28 cellular contexts compared by ENCODE assay signal in genomic region chr17:62008294-62008693, GRCh38. TPM values are rescaled to one million over a fixed set of nuclear protein-coding genes. Genes with fewer than 3 reads are reported as not detected.
A peak's percentile ranks its signal among the peaks of the same experiment; 100 is the strongest.
DNase-seq lines count a peak whose midpoint lies in the region; ATAC-seq, FAIRE-seq and TF ChIP-seq lines count a peak whose summit lies in the region.
"Had no signal": no experiment of that assay in that cellular context is flagged by ENCODE, and none has a peak within 500 bp of the region (broad histone marks: within the 10 kb centered on the region; RNA-seq: fewer than 3 reads in every experiment).

No MANE protein-coding gene starts in this region.

- H3K4me3 Mint-ChIP-seq in activated CD4-positive, alpha-beta memory T cell treated with anti-CD3 and anti-CD28 coated beads for 36 hours: no peak overlapping the region
- H3K4me3 Mint-ChIP-seq in activated CD4-positive, alpha-beta memory T cell treated with anti-CD3 and anti-CD28 coated beads, Interleukin-2, amount 10 ng/mL, durations not matched to agents 7 days and 5 days: no peak overlapping the region
- peak overlapping the region in 1 of 7 donors; percentile 48 for H3K4me3 Mint-ChIP-seq in CD8-positive, alpha-beta memory T cell
- H3K4me3 Mint-ChIP-seq in activated T-helper 17 cell treated with anti-CD3 and anti-CD28 coated beads, Interleukin-2, amount 50 U/mL, for 72 hours: peak overlapping the region; percentile 42
- peak overlapping the region; percentile 15 for H3K4me3 Mint-ChIP-seq in stimulated activated effector memory CD8-positive, alpha-beta T cell treated with anti-CD3 and anti-CD28 coated beads, Interleukin-12 subunit alpha, Interleukin-12 subunit beta, amount 100 ng/mL, for 72 hours
- H3K4me3 Mint-ChIP-seq: activated naive CD4-positive, alpha-beta T cell treated with anti-CD3 and anti-CD28 coated beads, Interleukin-2, amount 50 U/mL, for 24 hours; CD8-positive, alpha-beta T cell; nephron; stimulated activated memory B cell treated with anti-CD40 and anti-IgM and Interleukin-4, amounts not matched to agents 10 μg/mL and 1 μg/mL and 100 μg/mL, for 72 hours; WTC11 had no signal

- no peak for TF ChIP-seq POLR2A in GM12891 (IDR thresholded peaks at IDR 0.05; ENCODE audit: low read depth, low read length)

- no peak for DNase-seq in activated CD4-positive, alpha-beta memory T cell treated with anti-CD3 and anti-CD28 coated beads for 36 hours
- DNase-seq in activated CD4-positive, alpha-beta memory T cell treated with anti-CD3 and anti-CD28 coated beads, Interleukin-2, amount 10 ng/mL, durations not matched to agents 7 days and 5 days: no peak
- no peak for DNase-seq in CD8-positive, alpha-beta memory T cell
- no peak for DNase-seq in stimulated activated effector memory CD8-positive, alpha-beta T cell treated with anti-CD3 and anti-CD28 coated beads, Interleukin-12 subunit alpha, Interleukin-12 subunit beta, amount 100 ng/mL, for 72 hours (ENCODE audit: low spot score in 2 of 2)
- DNase-seq in retina: no peak
- no peak for DNase-seq in GM12891 (ENCODE audit: insufficient read length, low spot score)
- DNase-seq: AML-193; CD8-positive, alpha-beta T cell; effector CD8-positive, alpha-beta T cell; H7; KBM-7; left colon; NCI-H1105 treated with DMSO at 0.1 percent for 48 hours; NCI-H187 treated with DMSO at 0.1 percent for 48 hours; NCI-H2171 treated with DMSO at 0.1 percent for 48 hours; NCI-H510A; RPMI8226; SJCRH30 had no signal

- no peaks in the 10 kb centered on the region for H3K27me3 Mint-ChIP-seq in activated CD4-positive, alpha-beta memory T cell treated with anti-CD3 and anti-CD28 coated beads for 36 hours
- no peaks in the 10 kb centered on the region for H3K27me3 Mint-ChIP-seq in activated CD4-positive, alpha-beta memory T cell treated with anti-CD3 and anti-CD28 coated beads, Interleukin-2, amount 10 ng/mL, durations not matched to agents 7 days and 5 days
- H3K27me3 Mint-ChIP-seq in CD8-positive, alpha-beta memory T cell: no peaks in the 10 kb centered on the region
- no peaks in the 10 kb centered on the region for H3K27me3 Mint-ChIP-seq in activated T-helper 17 cell treated with anti-CD3 and anti-CD28 coated beads, Interleukin-2, amount 50 U/mL, for 72 hours
- H3K27me3 Mint-ChIP-seq: activated naive CD4-positive, alpha-beta T cell treated with anti-CD3 and anti-CD28 coated beads, Interleukin-2, amount 50 U/mL, for 24 hours; stimulated activated memory B cell treated with anti-CD40 and anti-IgM and Interleukin-4, amounts not matched to agents 10 μg/mL and 1 μg/mL and 100 μg/mL, for 72 hours had no signal

- H3K9me3 ChIP-seq in CD8-positive, alpha-beta memory T cell (ENCODE audit: low read length): no peaks in the 10 kb centered on the region
- H3K9me3 ChIP-seq: A549, ascending aorta, SJCRH30 had no signal

- H3K27ac ChIP-seq in CD8-positive, alpha-beta memory T cell (ENCODE audit: low read depth, low read length): no peak overlapping the region
- H3K27ac ChIP-seq: A549, ascending aorta, coronary artery, epithelial cell of prostate, SJCRH30 had no signal

- intact Hi-C loops in activated CD4-positive, alpha-beta memory T cell treated with anti-CD3 and anti-CD28 coated beads for 36 hours (cut with micrococcal nuclease): loop anchor here (5.0 kb wide), 1 partner anchor 54 kb away; no protein-coding TSS in a partner anchor

- CTCF ChIA-PET in activated CD4-positive, alpha-beta memory T cell treated with anti-CD3 and anti-CD28 coated beads for 36 hours (lab: Charles Lee): interaction anchor here (0.7 to 1.4 kb wide), 2 partner anchors 58 to 101 kb away, joined by 3 to 6 read pairs; no protein-coding TSS in a partner anchor
- CTCF ChIA-PET in activated CD4-positive, alpha-beta memory T cell treated with anti-CD3 and anti-CD28 coated beads, Interleukin-2, amount 10 ng/mL, durations not matched to agents 7 days and 5 days (lab: Charles Lee): no interaction called here
- CTCF ChIA-PET in CD8-positive, alpha-beta memory T cell (lab: Charles Lee): interaction anchor here (0.7 kb wide), 1 partner anchor 658 kb away, joined by 4 read pairs; no protein-coding TSS in a partner anchor

- H3K27me3 ChIP-seq in CD8-positive, alpha-beta memory T cell (ENCODE audit: insufficient read depth, low read length, poor library complexity, severe bottlenecking): no peaks in the 10 kb centered on the region
- H3K27me3 ChIP-seq: ascending aorta, SJCRH30 had no signal

- no peak overlapping the region for H3K4me3 ChIP-seq in CD8-positive, alpha-beta memory T cell (ENCODE audit: low read length)
- H3K4me3 ChIP-seq: A549, ascending aorta, coronary artery, SJCRH30 had no signal

- peaks cover 9% of the 10 kb centered on the region for H3K4me1 ChIP-seq in CD8-positive, alpha-beta memory T cell (ENCODE audit: insufficient read depth, low read length)
- H3K4me1 ChIP-seq: A549, ascending aorta, SJCRH30 had no signal

- H3K9me3 Mint-ChIP-seq in activated CD4-positive, alpha-beta memory T cell treated with anti-CD3 and anti-CD28 coated beads for 36 hours: no peaks in the 10 kb centered on the region
- H3K9me3 Mint-ChIP-seq in activated CD4-positive, alpha-beta memory T cell treated with anti-CD3 and anti-CD28 coated beads, Interleukin-2, amount 10 ng/mL, durations not matched to agents 7 days and 5 days: no peaks in the 10 kb centered on the region
- H3K9me3 Mint-ChIP-seq in CD8-positive, alpha-beta memory T cell: no peaks in the 10 kb centered on the region
- H3K9me3 Mint-ChIP-seq in activated T-helper 17 cell treated with anti-CD3 and anti-CD28 coated beads, Interleukin-2, amount 50 U/mL, for 72 hours: no peaks in the 10 kb centered on the region
- H3K9me3 Mint-ChIP-seq in stimulated activated effector memory CD8-positive, alpha-beta T cell treated with anti-CD3 and anti-CD28 coated beads, Interleukin-12 subunit alpha, Interleukin-12 subunit beta, amount 100 ng/mL, for 72 hours: no peaks in the 10 kb centered on the region
- H3K9me3 Mint-ChIP-seq: activated naive CD4-positive, alpha-beta T cell treated with anti-CD3 and anti-CD28 coated beads, Interleukin-2, amount 50 U/mL, for 24 hours; CD8-positive, alpha-beta T cell; nephron; WTC11 had no signal

- H3K36me3 Mint-ChIP-seq in activated CD4-positive, alpha-beta memory T cell treated with anti-CD3 and anti-CD28 coated beads for 36 hours: peaks cover 44% of the 10 kb centered on the region
- peaks cover 70% of the 10 kb centered on the region for H3K36me3 Mint-ChIP-seq in activated CD4-positive, alpha-beta memory T cell treated with anti-CD3 and anti-CD28 coated beads, Interleukin-2, amount 10 ng/mL, durations not matched to agents 7 days and 5 days (ENCODE audit: low read depth)
- H3K36me3 Mint-ChIP-seq in CD8-positive, alpha-beta memory T cell: peaks cover 5 to 74% (median 17%) of the 10 kb centered on the region in 3 donors
- peaks cover 100% of the 10 kb centered on the region for H3K36me3 Mint-ChIP-seq in activated T-helper 17 cell treated with anti-CD3 and anti-CD28 coated beads, Interleukin-2, amount 50 U/mL, for 72 hours (ENCODE audit: low read depth)
- peaks cover 93% of the 10 kb centered on the region for H3K36me3 Mint-ChIP-seq in stimulated activated effector memory CD8-positive, alpha-beta T cell treated with anti-CD3 and anti-CD28 coated beads, Interleukin-12 subunit alpha, Interleukin-12 subunit beta, amount 100 ng/mL, for 72 hours

- peak; percentile 75 for ATAC-seq in activated T-helper 17 cell treated with anti-CD3 and anti-CD28 coated beads, Interleukin-2, amount 50 U/mL, for 72 hours (replicated peaks)
- peak; percentile 70 for ATAC-seq in stimulated activated effector memory CD8-positive, alpha-beta T cell treated with anti-CD3 and anti-CD28 coated beads, Interleukin-12 subunit alpha, Interleukin-12 subunit beta, amount 100 ng/mL, for 72 hours
- ATAC-seq in HG02610 (IDR thresholded peaks at IDR 0.05; ENCODE audit: unreplicated experiment): no peak
- ATAC-seq: A549; CD8-positive, alpha-beta T cell; left colon; stimulated activated memory B cell treated with anti-CD40 and anti-IgM and Interleukin-4, amounts not matched to agents 10 μg/mL and 1 μg/mL and 100 μg/mL, for 72 hours; WTC11 had no signal

- no peak for FAIRE-seq in GM12891 (lab: Jason Lieb, UNC)
- FAIRE-seq: A549 had no signal

- POLR2A ChIA-PET in activated CD4-positive, alpha-beta memory T cell treated with anti-CD3 and anti-CD28 coated beads for 36 hours (lab: Charles Lee): interaction anchor here (1.1 to 1.2 kb wide), 2 partner anchors 101 to 134 kb away, joined by 4 read pairs; no protein-coding TSS in a partner anchor
- POLR2A ChIA-PET in activated CD4-positive, alpha-beta memory T cell treated with anti-CD3 and anti-CD28 coated beads, Interleukin-2, amount 10 ng/mL, durations not matched to agents 7 days and 5 days (lab: Charles Lee): no interaction called here
- POLR2A ChIA-PET in CD8-positive, alpha-beta memory T cell (lab: Charles Lee): interaction anchor here (0.7 kb wide), 1 partner anchor 57 kb away, joined by 3 read pairs; no protein-coding TSS in a partner anchor

- peak overlapping the region; percentile 58 for H3K27ac Mint-ChIP-seq in activated CD4-positive, alpha-beta memory T cell treated with anti-CD3 and anti-CD28 coated beads for 36 hours
- H3K27ac Mint-ChIP-seq in activated CD4-positive, alpha-beta memory T cell treated with anti-CD3 and anti-CD28 coated beads, Interleukin-2, amount 10 ng/mL, durations not matched to agents 7 days and 5 days: no peak overlapping the region
- H3K27ac Mint-ChIP-seq in CD8-positive, alpha-beta memory T cell: peak overlapping the region in 5 of 8 donors; percentile 61 to 95 (median 73)
- H3K27ac Mint-ChIP-seq in activated T-helper 17 cell treated with anti-CD3 and anti-CD28 coated beads, Interleukin-2, amount 50 U/mL, for 72 hours: peak overlapping the region; percentile 71
- H3K27ac Mint-ChIP-seq in stimulated activated effector memory CD8-positive, alpha-beta T cell treated with anti-CD3 and anti-CD28 coated beads, Interleukin-12 subunit alpha, Interleukin-12 subunit beta, amount 100 ng/mL, for 72 hours: no peak overlapping the region
- H3K27ac Mint-ChIP-seq: activated naive CD4-positive, alpha-beta T cell treated with anti-CD3 and anti-CD28 coated beads, Interleukin-2, amount 50 U/mL, for 24 hours; CD8-positive, alpha-beta T cell; nephron; stimulated activated memory B cell treated with anti-CD40 and anti-IgM and Interleukin-4, amounts not matched to agents 10 μg/mL and 1 μg/mL and 100 μg/mL, for 72 hours; WTC11 had no signal

- H3K36me3 ChIP-seq in CD8-positive, alpha-beta memory T cell (ENCODE audit: insufficient read depth, low read length): peaks cover 13% of the 10 kb centered on the region

- peaks cover 30% of the 10 kb centered on the region for H3K4me1 Mint-ChIP-seq in activated CD4-positive, alpha-beta memory T cell treated with anti-CD3 and anti-CD28 coated beads for 36 hours (ENCODE audit: low read depth)
- H3K4me1 Mint-ChIP-seq in activated CD4-positive, alpha-beta memory T cell treated with anti-CD3 and anti-CD28 coated beads, Interleukin-2, amount 10 ng/mL, durations not matched to agents 7 days and 5 days: peaks cover 12% of the 10 kb centered on the region
- H3K4me1 Mint-ChIP-seq in CD8-positive, alpha-beta memory T cell: peaks cover 32 to 51% (median 42%) of the 10 kb centered on the region in 3 donors
- peaks cover 24% of the 10 kb centered on the region for H3K4me1 Mint-ChIP-seq in activated T-helper 17 cell treated with anti-CD3 and anti-CD28 coated beads, Interleukin-2, amount 50 U/mL, for 72 hours
- peaks cover 34% of the 10 kb centered on the region for H3K4me1 Mint-ChIP-seq in stimulated activated effector memory CD8-positive, alpha-beta T cell treated with anti-CD3 and anti-CD28 coated beads, Interleukin-12 subunit alpha, Interleukin-12 subunit beta, amount 100 ng/mL, for 72 hours
- H3K4me1 Mint-ChIP-seq: nephron, WTC11 had no signal

RNA-seq across cellular contexts. Expression of gene MED13, which starts 56.8 kb away (rescaled TPM):
- total RNA-seq in activated CD4-positive, alpha-beta memory T cell treated with anti-CD3 and anti-CD28 coated beads for 36 hours: 10 to 100 TPM; 40.3 to 40.6 TPM
- total RNA-seq in activated CD4-positive, alpha-beta memory T cell treated with anti-CD3 and anti-CD28 coated beads, Interleukin-2, amount 10 ng/mL, durations not matched to agents 7 days and 5 days: 10 to 100 TPM; 54.0 to 54.8 TPM
- 10 to 100 TPM; 61.2 to 63.3 TPM for total RNA-seq in CD8-positive, alpha-beta memory T cell
- polyA plus RNA-seq in CD8-positive, alpha-beta memory T cell: 3.4 TPM
- total RNA-seq in activated T-helper 17 cell treated with anti-CD3 and anti-CD28 coated beads, Interleukin-2, amount 50 U/mL, for 72 hours: 10 to 100 TPM; 48.9 to 51.3 TPM
- 11.1 TPM for polyA plus RNA-seq in GM12891 (2012; ENCODE audit: low read depth, missing spikeins)

Comparison
In these comparisons a context has a peak if more than half of its experiments do, and no peak if none do; other contexts are left out.
1. H3K27ac Mint-ChIP-seq: peak in activated CD4-positive, alpha-beta memory T cell treated with anti-CD3 and anti-CD28 coated beads for 36 hours (single experiment), CD8-positive, alpha-beta memory T cell (5 of 8) and activated T-helper 17 cell treated with anti-CD3 and anti-CD28 coated beads, Interleukin-2, amount 50 U/mL, for 72 hours (single experiment); none in activated CD4-positive, alpha-beta memory T cell treated with anti-CD3 and anti-CD28 coated beads, Interleukin-2, amount 10 ng/mL, durations not matched to agents 7 days and 5 days (single experiment) and stimulated activated effector memory CD8-positive, alpha-beta T cell treated with anti-CD3 and anti-CD28 coated beads, Interleukin-12 subunit alpha, Interleukin-12 subunit beta, amount 100 ng/mL, for 72 hours (single experiment).
2. H3K4me3 Mint-ChIP-seq: peak in activated T-helper 17 cell treated with anti-CD3 and anti-CD28 coated beads, Interleukin-2, amount 50 U/mL, for 72 hours (single experiment) and stimulated activated effector memory CD8-positive, alpha-beta T cell treated with anti-CD3 and anti-CD28 coated beads, Interleukin-12 subunit alpha, Interleukin-12 subunit beta, amount 100 ng/mL, for 72 hours (single experiment); none in activated CD4-positive, alpha-beta memory T cell treated with anti-CD3 and anti-CD28 coated beads for 36 hours (single experiment) and activated CD4-positive, alpha-beta memory T cell treated with anti-CD3 and anti-CD28 coated beads, Interleukin-2, amount 10 ng/mL, durations not matched to agents 7 days and 5 days (single experiment).